ENCODE assay signal across 25 cellular contexts in genomic region chr16:4518281-4518680, GRCh38. TPM values are rescaled to one million over a fixed set of nuclear protein-coding genes. Genes with fewer than 3 reads are reported as not detected.
DNase-seq lines count a peak whose midpoint lies in the region; ATAC-seq and TF ChIP-seq lines count a peak whose summit lies in the region.
"Had no signal": no experiment of that assay in that cellular context is flagged by ENCODE, and none has a peak within 500 bp of the region (broad histone marks: within the 10 kb centered on the region; RNA-seq: fewer than 3 reads in every experiment).

No MANE protein-coding gene starts in this region.

- H3K4me1 ChIP-seq in CD8-positive, alpha-beta memory T cell (ENCODE audit: insufficient read depth, low read length), result peaks cover 27% of the 10 kb centered on the region
- H3K4me1 ChIP-seq in left ventricle myocardium inferior, result peaks cover 71% of the 10 kb centered on the region
- H3K4me1 ChIP-seq: colonic mucosa, HAP-1 had no signal

- no peak overlapping the region for H3K27ac ChIP-seq in CD8-positive, alpha-beta memory T cell (ENCODE audit: low read depth, low read length)
- H3K27ac ChIP-seq in left ventricle myocardium inferior (replicated peaks), result no peak overlapping the region
- H3K27ac ChIP-seq: colonic mucosa, esophagus muscularis mucosa, Peyer's patch, sigmoid colon, suprapubic skin had no signal

- no peak overlapping the region for H3K4me3 Mint-ChIP-seq in activated CD4-positive, alpha-beta T cell treated with anti-CD3 and anti-CD28 coated beads, Interleukin-2, amount 10 ng/mL, durations not matched to agents 7 days and 5 days
- H3K4me3 Mint-ChIP-seq in CD8-positive, alpha-beta memory T cell, result peak overlapping the region in 2 of 7 donors; percentile 19 to 61
- no peak overlapping the region for H3K4me3 Mint-ChIP-seq in brain
- peak overlapping the region in 1 of 10 donors; percentile 14 for H3K4me3 Mint-ChIP-seq in naive thymus-derived CD8-positive, alpha-beta T cell
- H3K4me3 Mint-ChIP-seq in endothelial cell (ENCODE audit: unreplicated experiment), result no peak overlapping the region
- H3K4me3 Mint-ChIP-seq: memory B cell; stimulated activated memory B cell treated with anti-CD40 and anti-IgM and Interleukin-4, amounts not matched to agents 10 μg/mL and 1 μg/mL and 100 μg/mL, for 72 hours had no signal

- intact Hi-C loops in left ventricle myocardium inferior (cut with micrococcal nuclease), result no loop called here

- peaks cover 3% of the 10 kb centered on the region for H3K36me3 Mint-ChIP-seq in activated CD4-positive, alpha-beta T cell treated with anti-CD3 and anti-CD28 coated beads, Interleukin-2, amount 10 ng/mL, durations not matched to agents 7 days and 5 days (ENCODE audit: low read depth)
- peaks cover 0 to 26% (median 0%) of the 10 kb centered on the region in 3 donors for H3K36me3 Mint-ChIP-seq in CD8-positive, alpha-beta memory T cell
- H3K36me3 Mint-ChIP-seq in brain (peaks cover 7% of the 10 kb centered on the region), endothelial cell (ENCODE audit: low read depth, unreplicated experiment) (no peaks in the 10 kb centered on the region)
- peaks cover 0 to 8% (median 0%) of the 10 kb centered on the region in 3 donors for H3K36me3 Mint-ChIP-seq in naive thymus-derived CD8-positive, alpha-beta T cell
- H3K36me3 Mint-ChIP-seq: IgD-negative memory B cell had no signal

- no peak for ATAC-seq in naive thymus-derived CD8-positive, alpha-beta T cell
- ATAC-seq: stimulated activated memory B cell treated with anti-CD40 and anti-IgM and Interleukin-4, amounts not matched to agents 10 μg/mL and 1 μg/mL and 100 μg/mL, for 72 hours had no signal

- peaks cover 4% of the 10 kb centered on the region for H3K36me3 ChIP-seq in CD8-positive, alpha-beta memory T cell (ENCODE audit: insufficient read depth, low read length)
- peaks cover 1% of the 10 kb centered on the region for H3K36me3 ChIP-seq in left ventricle myocardium inferior
- H3K36me3 ChIP-seq: colonic mucosa, HAP-1 had no signal

- H3K4me1 Mint-ChIP-seq in activated CD4-positive, alpha-beta T cell treated with anti-CD3 and anti-CD28 coated beads, Interleukin-2, amount 10 ng/mL, durations not matched to agents 7 days and 5 days, result peaks cover 45% of the 10 kb centered on the region
- peaks cover 38 to 51% (median 43%) of the 10 kb centered on the region in 3 donors for H3K4me1 Mint-ChIP-seq in CD8-positive, alpha-beta memory T cell
- H3K4me1 Mint-ChIP-seq in brain, result peaks cover 62% of the 10 kb centered on the region
- H3K4me1 Mint-ChIP-seq in naive thymus-derived CD8-positive, alpha-beta T cell, result peaks cover 24 to 58% (median 46%) of the 10 kb centered on the region in 4 donors
- H3K4me1 Mint-ChIP-seq in endothelial cell (ENCODE audit: unreplicated experiment), result peaks cover 21% of the 10 kb centered on the region

- TF ChIP-seq CTCF in brain (conservative IDR thresholded peaks at IDR 0.05) (no peak), foreskin fibroblast (IDR thresholded peaks at IDR 0.05; ENCODE audit: low read depth, low read length) (no peak), endothelial cell (IDR thresholded peaks at IDR 0.05; ENCODE audit: unreplicated experiment) (no peak), left ventricle myocardium inferior (IDR thresholded peaks at IDR 0.05; ENCODE audit: borderline replicate concordance) (no peak)

- DNase-seq in activated CD4-positive, alpha-beta T cell treated with anti-CD3 and anti-CD28 coated beads, Interleukin-2, amount 10 ng/mL, durations not matched to agents 7 days and 5 days, result no peak
- no peak for DNase-seq in activated CD4-positive, alpha-beta T cell treated with anti-CD3 and anti-CD28 coated beads for 48 hours
- DNase-seq in CD8-positive, alpha-beta memory T cell, result no peak
- DNase-seq in naive thymus-derived CD8-positive, alpha-beta T cell, result no peak
- DNase-seq in foreskin fibroblast (no peak), endothelial cell (ENCODE audit: low spot score) (no peak), left ventricle myocardium inferior (no peak)
- DNase-seq: activated CD4-positive, CD25-positive, alpha-beta regulatory T cell; activated naive CD4-positive, alpha-beta T cell treated with Interleukin-2 at 50 U/mL for 16 hours; colonic mucosa; effector memory CD4-positive, alpha-beta T cell; NCI-H187 treated with DMSO at 0.1 percent for 48 hours; Peyer's patch; sigmoid colon; stimulated activated CD4-positive, alpha-beta T cell treated with anti-CD3 and anti-CD28 coated beads, Interleukin-4, amount 100 ng/mL, for 24 hours had no signal

- CTCF ChIA-PET in activated CD4-positive, alpha-beta T cell treated with anti-CD3 and anti-CD28 coated beads, Interleukin-2, amount 10 ng/mL, durations not matched to agents 7 days and 5 days (lab: Charles Lee), result interaction anchor here (0.8 to 1.5 kb wide), 5 partner anchors 10 to 31 kb away, joined by 3 to 4 read pairs (median 3); no protein-coding TSS in a partner anchor
- CTCF ChIA-PET in CD8-positive, alpha-beta memory T cell (lab: Charles Lee), result interaction anchor here (1.7 to 1.8 kb wide), 2 partner anchors 11 to 30 kb away, joined by 5 to 6 read pairs; no protein-coding TSS in a partner anchor

- H3K4me3 ChIP-seq in CD8-positive, alpha-beta memory T cell (ENCODE audit: low read length), result no peak overlapping the region
- H3K4me3 ChIP-seq in foreskin fibroblast (ENCODE audit: low read depth in 1 of 2, low read length in 2 of 2) (no peak overlapping the region), left ventricle myocardium inferior (no peak overlapping the region)
- H3K4me3 ChIP-seq: colonic mucosa, esophagus muscularis mucosa, HAP-1, Peyer's patch, sigmoid colon, suprapubic skin had no signal

- H3K27ac Mint-ChIP-seq in activated CD4-positive, alpha-beta T cell treated with anti-CD3 and anti-CD28 coated beads, Interleukin-2, amount 10 ng/mL, durations not matched to agents 7 days and 5 days, result peak overlapping the region; percentile 26
- H3K27ac Mint-ChIP-seq in CD8-positive, alpha-beta memory T cell, result peak overlapping the region in 7 of 8 donors; percentile 14 to 82 (median 60)
- H3K27ac Mint-ChIP-seq in brain, result peak overlapping the region; percentile 14 to 79 (median 63)
- H3K27ac Mint-ChIP-seq in naive thymus-derived CD8-positive, alpha-beta T cell, result peak overlapping the region in 6 of 10 donors; percentile 33 to 81 (median 58)
- H3K27ac Mint-ChIP-seq in endothelial cell (ENCODE audit: unreplicated experiment), result no peak overlapping the region
- H3K27ac Mint-ChIP-seq: IgD-negative memory B cell; memory B cell; progenitor cell of endocrine pancreas; stimulated activated memory B cell treated with anti-CD40 and anti-IgM and Interleukin-4, amounts not matched to agents 10 μg/mL and 1 μg/mL and 100 μg/mL, for 72 hours had no signal

- H3K9me3 ChIP-seq in CD8-positive, alpha-beta memory T cell (ENCODE audit: low read length), result no peaks in the 10 kb centered on the region
- no peaks in the 10 kb centered on the region for H3K9me3 ChIP-seq in left ventricle myocardium inferior (replicated peaks)
- H3K9me3 ChIP-seq: colonic mucosa, esophagus muscularis mucosa, HAP-1, Peyer's patch, sigmoid colon, suprapubic skin had no signal

- H3K27me3 Mint-ChIP-seq in activated CD4-positive, alpha-beta T cell treated with anti-CD3 and anti-CD28 coated beads, Interleukin-2, amount 10 ng/mL, durations not matched to agents 7 days and 5 days, result no peaks in the 10 kb centered on the region
- peaks cover 0 to 2% of the 10 kb centered on the region in 2 donors for H3K27me3 Mint-ChIP-seq in CD8-positive, alpha-beta memory T cell
- no peaks in the 10 kb centered on the region for H3K27me3 Mint-ChIP-seq in brain
- no peaks in the 10 kb centered on the region for H3K27me3 Mint-ChIP-seq in naive thymus-derived CD8-positive, alpha-beta T cell
- peaks cover 17% of the 10 kb centered on the region for H3K27me3 Mint-ChIP-seq in endothelial cell (ENCODE audit: unreplicated experiment)
- H3K27me3 Mint-ChIP-seq: IgD-negative memory B cell; memory B cell; progenitor cell of endocrine pancreas; stimulated activated memory B cell treated with anti-CD40 and anti-IgM and Interleukin-4, amounts not matched to agents 10 μg/mL and 1 μg/mL and 100 μg/mL, for 72 hours had no signal

- POLR2A ChIA-PET in activated CD4-positive, alpha-beta T cell treated with anti-CD3 and anti-CD28 coated beads, Interleukin-2, amount 10 ng/mL, durations not matched to agents 7 days and 5 days (lab: Charles Lee), result no interaction called here
- POLR2A ChIA-PET in CD8-positive, alpha-beta memory T cell (lab: Charles Lee), result no interaction called here
- POLR2A ChIA-PET in naive thymus-derived CD8-positive, alpha-beta T cell (lab: Charles Lee), result interaction anchor here (0.6 to 1.7 kb wide), 2 partner anchors 12 to 14 kb away, joined by 4 read pairs; no protein-coding TSS in a partner anchor

- H3K9me3 Mint-ChIP-seq in activated CD4-positive, alpha-beta T cell treated with anti-CD3 and anti-CD28 coated beads, Interleukin-2, amount 10 ng/mL, durations not matched to agents 7 days and 5 days, result no peaks in the 10 kb centered on the region
- no peaks in the 10 kb centered on the region for H3K9me3 Mint-ChIP-seq in CD8-positive, alpha-beta memory T cell
- H3K9me3 Mint-ChIP-seq in brain, result no peaks in the 10 kb centered on the region
- H3K9me3 Mint-ChIP-seq in naive thymus-derived CD8-positive, alpha-beta T cell, result no peaks in the 10 kb centered on the region
- no peaks in the 10 kb centered on the region for H3K9me3 Mint-ChIP-seq in endothelial cell (ENCODE audit: unreplicated experiment)
- H3K9me3 Mint-ChIP-seq: IgD-negative memory B cell; memory B cell; stimulated activated memory B cell treated with anti-CD40 and anti-IgM and Interleukin-4, amounts not matched to agents 10 μg/mL and 1 μg/mL and 100 μg/mL, for 72 hours had no signal

- no peaks in the 10 kb centered on the region for H3K27me3 ChIP-seq in CD8-positive, alpha-beta memory T cell (ENCODE audit: insufficient read depth, low read length, poor library complexity, severe bottlenecking)
- no peaks in the 10 kb centered on the region for H3K27me3 ChIP-seq in left ventricle myocardium inferior (ENCODE audit: low read depth)
- H3K27me3 ChIP-seq: colonic mucosa, esophagus muscularis mucosa, Peyer's patch, sigmoid colon, suprapubic skin had no signal

RNA-seq across cellular contexts. Expression of gene CDIP1, which starts 20.3 kb away (rescaled TPM):
- total RNA-seq in activated CD4-positive, alpha-beta T cell treated with anti-CD3 and anti-CD28 coated beads, Interleukin-2, amount 10 ng/mL, durations not matched to agents 7 days and 5 days, result 10 to 100 TPM; 44.2 to 45.2 TPM
- 10 to 100 TPM; 28.4 to 32.1 TPM for total RNA-seq in CD8-positive, alpha-beta memory T cell
- 21.8 TPM for polyA plus RNA-seq in CD8-positive, alpha-beta memory T cell
- polyA plus RNA-seq in brain (ENCODE audit: insufficient read depth, low read depth, low replicate concordance), result 161 TPM
- total RNA-seq in naive thymus-derived CD8-positive, alpha-beta T cell, result 10 to 100 TPM; 23.4 to 25.5 TPM
- 10 to 100 TPM; 18.2 to 25.3 (median 25.0) TPM for polyA plus RNA-seq in naive thymus-derived CD8-positive, alpha-beta T cell
- total RNA-seq in endothelial cell (ENCODE audit: unreplicated experiment) (25.6 TPM), left ventricle myocardium inferior (48.5 TPM)

RNA-seq across cellular contexts. Expression of gene C16orf96, which starts 37.9 kb away (rescaled TPM):
- total RNA-seq in activated CD4-positive, alpha-beta T cell treated with anti-CD3 and anti-CD28 coated beads, Interleukin-2, amount 10 ng/mL, durations not matched to agents 7 days and 5 days, result under 1 TPM; 0.21 to 0.22 TPM
- total RNA-seq in CD8-positive, alpha-beta memory T cell, result under 1 TPM; 0.07 to 0.11 TPM
- polyA plus RNA-seq in CD8-positive, alpha-beta memory T cell, result 0.05 TPM
- polyA plus RNA-seq in brain (ENCODE audit: insufficient read depth, low read depth, low replicate concordance), result 0.90 TPM
- under 1 TPM; 0.38 to 0.52 TPM for total RNA-seq in naive thymus-derived CD8-positive, alpha-beta T cell
- polyA plus RNA-seq in naive thymus-derived CD8-positive, alpha-beta T cell, result under 1 TPM in 2 of 3 donors, not detected in 1; 0.07 to 0.08 TPM
- total RNA-seq in endothelial cell (ENCODE audit: unreplicated experiment) (0.54 TPM), left ventricle myocardium inferior (0.08 TPM)
- total RNA-seq: A172, bronchial epithelial cell, esophagus muscularis mucosa, Peyer's patch had no signal

RNA-seq across cellular contexts. Expression of gene HMOX2, which starts 42.1 kb away (rescaled TPM):
- total RNA-seq in activated CD4-positive, alpha-beta T cell treated with anti-CD3 and anti-CD28 coated beads, Interleukin-2, amount 10 ng/mL, durations not matched to agents 7 days and 5 days, result 100 to 1,000 TPM in 1 of 2 experiments, 10 to 100 TPM in 1; 86.3 to 107 TPM
- 10 to 100 TPM; 87.5 to 95.2 TPM for total RNA-seq in CD8-positive, alpha-beta memory T cell
- polyA plus RNA-seq in CD8-positive, alpha-beta memory T cell, result 178 TPM
- 123 TPM for polyA plus RNA-seq in brain (ENCODE audit: insufficient read depth, low read depth, low replicate concordance)
- 10 to 100 TPM; 64.3 to 71.9 TPM for total RNA-seq in naive thymus-derived CD8-positive, alpha-beta T cell
- polyA plus RNA-seq in naive thymus-derived CD8-positive, alpha-beta T cell, result 100 to 1,000 TPM; 123 to 210 (median 145) TPM
- total RNA-seq in endothelial cell (ENCODE audit: unreplicated experiment), result 225 TPM
- 115 TPM for total RNA-seq in left ventricle myocardium inferior

RNA-seq across cellular contexts. Expression of gene NMRAL1, which starts 43.9 kb away (rescaled TPM):
- 10 to 100 TPM; 34.0 to 35.9 TPM for total RNA-seq in activated CD4-positive, alpha-beta T cell treated with anti-CD3 and anti-CD28 coated beads, Interleukin-2, amount 10 ng/mL, durations not matched to agents 7 days and 5 days
- 10 to 100 TPM; 63.8 to 65.8 TPM for total RNA-seq in CD8-positive, alpha-beta memory T cell
- 75.4 TPM for polyA plus RNA-seq in CD8-positive, alpha-beta memory T cell
- polyA plus RNA-seq in brain (ENCODE audit: insufficient read depth, low read depth, low replicate concordance), result 116 TPM
- 10 to 100 TPM; 53.7 to 63.1 TPM for total RNA-seq in naive thymus-derived CD8-positive, alpha-beta T cell
- 10 to 100 TPM; 52.3 to 67.9 (median 62.9) TPM for polyA plus RNA-seq in naive thymus-derived CD8-positive, alpha-beta T cell
- total RNA-seq in endothelial cell (ENCODE audit: unreplicated experiment), result 35.3 TPM
- total RNA-seq in left ventricle myocardium inferior, result 21.9 TPM
